ENCODE assay signal across 20 cellular contexts in the genomic region with DNA sequence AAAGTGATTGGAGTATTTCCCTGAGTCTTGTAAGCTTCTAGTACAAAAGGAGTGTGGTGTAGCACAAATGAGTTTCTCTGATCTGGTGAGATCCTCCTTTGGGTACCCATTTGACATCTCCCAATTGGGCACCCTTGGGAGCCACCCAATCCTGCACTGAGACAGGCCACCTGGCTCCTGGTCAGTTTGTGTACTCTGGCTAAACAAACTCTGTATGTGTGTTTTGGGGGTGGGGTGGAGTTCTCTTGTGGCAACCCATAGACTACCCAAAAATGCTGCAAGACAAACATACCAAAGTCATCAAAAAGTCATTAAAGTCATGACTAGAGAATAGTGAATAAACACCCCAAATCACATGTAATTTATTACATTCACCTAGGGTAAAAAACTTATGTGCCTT. TPM values are rescaled to one million over a fixed set of nuclear protein-coding genes. Genes with fewer than 3 reads are reported as not detected.
DNase-seq lines count a peak whose midpoint lies in the region; ATAC-seq, FAIRE-seq and TF ChIP-seq lines count a peak whose summit lies in the region.
"Had no signal": no experiment of that assay in that cellular context is flagged by ENCODE, and none has a peak within 500 bp of the region (broad histone marks: within the 10 kb centered on the region; RNA-seq: fewer than 3 reads in every experiment).

No MANE protein-coding gene starts in this region.

- FAIRE-seq in pancreas (lab: Jason Lieb, UNC) = no peak

- H3K4me3 ChIP-seq in Panc1 (ENCODE audit: low read depth in 2 of 2, low read length in 2 of 2) (no peak overlapping the region), pancreas (no peak overlapping the region)
- H3K4me3 ChIP-seq: BLaER1, SJCRH30 had no signal

- in situ Hi-C loops in Panc1 (cut with HindIII; ENCODE audit: low pct_unique_long_range_greater_than_20kb, low sequenced_read_pairs) = no loop called here

- H3K4me1 ChIP-seq in Panc1 (ENCODE audit: control insufficient read depth, insufficient read depth, low read length) (peaks cover 15% of the 10 kb centered on the region), pancreas (no peaks in the 10 kb centered on the region)
- H3K4me1 ChIP-seq: BLaER1, SJCRH30 had no signal

- POLR2A ChIA-PET in Panc1 (lab: Charles Lee) = no interaction called here

- H3K27me3 ChIP-seq in Panc1 (ENCODE audit: control insufficient read depth, insufficient read depth, low read length) (no peaks in the 10 kb centered on the region), pancreas (no peaks in the 10 kb centered on the region)
- H3K27me3 ChIP-seq: BLaER1, SJCRH30 had no signal

- TF ChIP-seq CTCF in Panc1 (IDR thresholded peaks at IDR 0.05) (no peak), pancreas (IDR thresholded peaks at IDR 0.05) (no peak)

- peak; percentile 14 for DNase-seq in NCI-H1092 treated with DMSO at 0.1 percent for 48 hours (lab: John Stamatoyannopoulos, UW)
- no peak for DNase-seq in NCI-H1092 (lab: John Stamatoyannopoulos, UW)
- peak; percentile 81 for DNase-seq in NCI-H146 (lab: John Stamatoyannopoulos, UW)
- DNase-seq in Panc1 (ENCODE audit: low read depth, low spot score) = no peak
- no peak for DNase-seq in pancreas
- no peak for DNase-seq in NCI-H2171 treated with DMSO at 0.1 percent for 48 hours (lab: John Stamatoyannopoulos, UW)
- DNase-seq in NCI-H446 (lab: John Stamatoyannopoulos, UW) = no peak
- DNase-seq in D341Med (ENCODE audit: low spot score) = no peak
- DNase-seq: 8988T; CD8-positive, alpha-beta memory T cell; DMS 273 treated with DMSO at 0.1 percent for 48 hours; EL; H7; NCI-H1048; NCI-H187 treated with DMSO at 0.1 percent for 48 hours; NCI-H510A; RPMI8226; SJCRH30; SW 1271 had no signal

- H3K9me3 ChIP-seq in Panc1 (ENCODE audit: control insufficient read depth, insufficient read depth, low read depth, low read length) (peaks cover 6% of the 10 kb centered on the region; the same call in 1 of the 2 replicates), pancreas (no peaks in the 10 kb centered on the region)
- H3K9me3 ChIP-seq: BLaER1, SJCRH30 had no signal

- ATAC-seq in Panc1 = 0 out of 2 replicates have a peak, but pooled peaks have one; percentile 31
- ATAC-seq in pancreas = peak in 3 of 4 donors; percentile 67 to 82 (median 74)

- CTCF ChIA-PET in Panc1 (lab: Charles Lee) = no interaction called here

- no peaks in the 10 kb centered on the region for H3K36me3 ChIP-seq in Panc1 (ENCODE audit: control insufficient read depth, insufficient read depth, low read length)
- H3K36me3 ChIP-seq in pancreas = no peaks in the 10 kb centered on the region
- H3K36me3 ChIP-seq: BLaER1, SJCRH30 had no signal

- peak overlapping the region; percentile 62; the same call in 1 of the 2 replicates for H3K27ac ChIP-seq in Panc1 (ENCODE audit: low read length)
- H3K27ac ChIP-seq in pancreas = no peak overlapping the region
- H3K27ac ChIP-seq: BLaER1, SJCRH30 had no signal

- no TSS peak for BruUV-seq in Panc1 (replicated peaks; lab: Mats Ljungman, UMichigan)

- intact Hi-C loops in Panc1 (cut with micrococcal nuclease; ENCODE audit: unreplicated experiment) = no loop called here
- intact Hi-C loops in pancreas (cut with DNase I) = no loop called here

RNA-seq across cellular contexts. Expression of gene HIVEP3, which starts 8.4 kb away (rescaled TPM):
- total RNA-seq in Panc1 (2021; ENCODE audit: unreplicated experiment) = 6.0 TPM
- 10.1 TPM for polyA plus RNA-seq in Panc1 (2012; ENCODE audit: insufficient read length)
- 1 to 10 TPM; 2.8 to 5.0 (median 3.1) TPM for total RNA-seq in pancreas
- 1 to 10 TPM; 2.7 to 3.7 TPM for polyA plus RNA-seq in pancreas

Comparison
In these comparisons a context has a peak if more than half of its experiments do, and no peak if none do; other contexts are left out.
1. DNase-seq: peak in NCI-H1092 treated with DMSO at 0.1 percent for 48 hours (single experiment) and NCI-H146 (single experiment); none in NCI-H1092 (single experiment), Panc1 (single experiment), pancreas (0 of 6), NCI-H2171 treated with DMSO at 0.1 percent for 48 hours (single experiment), NCI-H446 (0 of 2) and D341Med (single experiment).